1 cellular context compared by ENCODE assay signal in genomic region chr5:108748010-108748353, GRCh38.
TF ChIP-seq lines count a peak whose summit lies in the region.

No MANE protein-coding gene starts in this region.

TF ChIP-seq in IMR-90, 13 proteins besides CTCF, POLR2A, EP300 and RAD21 (continued from another document):
- TF ChIP-seq ELK1 (IDR thresholded peaks at IDR 0.05; ENCODE audit: borderline replicate concordance, low read depth, low read length) (no peak), RFX5 (IDR thresholded peaks at IDR 0.05; ENCODE audit: low read depth, low read length) (no peak), USF2 (IDR thresholded peaks at IDR 0.05; ENCODE audit: low read depth, low read length) (no peak), CHD1 (IDR thresholded peaks at IDR 0.05; ENCODE audit: low read depth, low read length) (no peak), MAZ (IDR thresholded peaks at IDR 0.05; ENCODE audit: borderline replicate concordance, low read depth, low read length) (no peak)
